In the genomic region with DNA sequence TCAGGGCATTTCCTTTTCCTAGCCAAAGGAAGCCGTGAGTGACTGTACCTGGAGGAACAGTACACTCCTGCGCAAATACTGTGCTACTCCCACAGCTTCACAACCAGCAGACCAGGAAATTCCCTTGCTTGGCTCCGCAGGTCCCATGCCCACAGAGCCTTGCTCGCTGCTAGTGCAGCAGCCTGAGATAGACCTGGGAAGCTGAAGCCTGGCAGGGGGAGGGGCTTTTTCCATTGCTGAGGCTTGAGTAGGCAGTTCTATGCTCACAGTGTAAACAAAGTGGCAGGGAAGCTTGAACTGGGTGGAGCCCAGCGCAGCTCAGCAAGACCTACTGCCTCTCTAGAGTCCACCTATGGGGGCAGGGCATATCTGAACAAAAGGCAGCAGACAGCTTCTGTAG, we compare ENCODE assay signal across 1 cellular context.
A peak's percentile ranks its signal among the peaks of the same experiment; 100 is the strongest.
TF ChIP-seq lines count a peak whose summit lies in the region.

No MANE protein-coding gene starts in this region.

TF ChIP-seq in K562, 482 proteins besides CTCF, POLR2A, EP300 and RAD21:
- TF ChIP-seq RBM15 (IDR thresholded peaks at IDR 0.05; ENCODE audit: insufficient read depth, low read length) (no peak), NRF1 (conservative IDR thresholded peaks at IDR 0.05 in 1 of 2, IDR thresholded peaks at IDR 0.05 in 1 of 2) (peak; percentile 53 to 57)
